Comparison of ENCODE assay signal across 1 cellular context in the genomic region with DNA sequence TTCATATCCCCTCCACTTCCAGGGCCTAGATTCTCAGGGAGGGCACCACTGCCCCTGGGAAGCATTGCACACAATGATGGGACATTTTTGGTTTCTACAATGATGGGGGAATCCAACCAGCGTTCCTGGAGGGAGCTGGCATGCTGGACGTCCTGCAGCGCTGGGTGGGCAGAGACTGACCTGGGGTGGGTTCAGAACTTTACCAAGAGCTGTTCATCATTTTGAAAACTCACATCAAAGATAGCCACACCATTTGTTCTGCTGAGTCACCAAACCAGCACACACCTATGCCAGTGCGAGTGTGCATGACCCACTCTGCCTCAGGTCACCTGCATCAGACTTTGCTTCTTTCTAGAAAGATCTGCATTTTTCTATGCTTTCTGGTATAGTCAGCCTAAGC.
A peak's percentile ranks its signal among the peaks of the same experiment; 100 is the strongest.
TF ChIP-seq lines count a peak whose summit lies in the region.

No MANE protein-coding gene starts in this region.

TF ChIP-seq in K562, 482 proteins besides CTCF, POLR2A, EP300 and RAD21 (continued from another document):
- TF ChIP-seq ATF2 (CRISPR knock-in tag; IDR thresholded peaks at IDR 0.05), result no peak
- TF ChIP-seq, protein P1, sequence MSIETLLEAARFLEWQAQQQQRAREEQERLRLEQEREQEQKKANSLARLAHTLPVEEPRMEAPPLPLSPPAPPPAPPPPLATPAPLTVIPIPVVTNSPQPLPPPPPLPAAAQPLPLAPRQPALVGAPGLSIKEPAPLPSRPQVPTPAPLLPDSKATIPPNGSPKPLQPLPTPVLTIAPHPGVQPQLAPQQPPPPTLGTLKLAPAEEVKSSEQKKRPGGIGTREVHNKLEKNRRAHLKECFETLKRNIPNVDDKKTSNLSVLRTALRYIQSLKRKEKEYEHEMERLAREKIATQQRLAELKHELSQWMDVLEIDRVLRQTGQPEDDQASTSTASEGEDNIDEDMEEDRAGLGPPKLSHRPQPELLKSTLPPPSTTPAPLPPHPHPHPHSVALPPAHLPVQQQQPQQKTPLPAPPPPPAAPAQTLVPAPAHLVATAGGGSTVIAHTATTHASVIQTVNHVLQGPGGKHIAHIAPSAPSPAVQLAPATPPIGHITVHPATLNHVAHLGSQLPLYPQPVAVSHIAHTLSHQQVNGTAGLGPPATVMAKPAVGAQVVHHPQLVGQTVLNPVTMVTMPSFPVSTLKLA (conservative IDR thresholded peaks at IDR 0.05), result no peak
- no peak for TF ChIP-seq IFI16 (CRISPR knock-in tag; IDR thresholded peaks at IDR 0.05)
- TF ChIP-seq RUNX1 (IDR thresholded peaks at IDR 0.05; ENCODE audit: low read depth), result no peak
- TF ChIP-seq BRD9 (IDR thresholded peaks at IDR 0.05; ENCODE audit: low read depth, partially characterized antibody), result no peak
- TF ChIP-seq ZNF24 (IDR thresholded peaks at IDR 0.05), result no peak
- TF ChIP-seq SRSF7 (optimal IDR thresholded peaks at IDR 0.05; ENCODE audit: low read depth, low read length), result no peak
- TF ChIP-seq NFE2 (IDR thresholded peaks at IDR 0.05; ENCODE audit: low read depth), result peak; percentile 29; the same call in 1 of the 2 replicates
- TF ChIP-seq PRDM10 (IDR thresholded peaks at IDR 0.05; ENCODE audit: partially characterized antibody), result peak; percentile 77
- TF ChIP-seq ZNF699 (CRISPR knock-in tag; IDR thresholded peaks at IDR 0.05; ENCODE audit: insufficient replicate concordance), result no peak
- no peak for TF ChIP-seq SNIP1 (IDR thresholded peaks at IDR 0.05; ENCODE audit: low read depth)
- TF ChIP-seq NRF1 (conservative IDR thresholded peaks at IDR 0.05 in 1 of 2, IDR thresholded peaks at IDR 0.05 in 1 of 2), result no peak
- no peak for TF ChIP-seq ZC3H11A (IDR thresholded peaks at IDR 0.05; ENCODE audit: low read depth, low read length)
- no peak for TF ChIP-seq BCL6 (CRISPR knock-in tag; IDR thresholded peaks at IDR 0.05)
- TF ChIP-seq, protein P2, sequence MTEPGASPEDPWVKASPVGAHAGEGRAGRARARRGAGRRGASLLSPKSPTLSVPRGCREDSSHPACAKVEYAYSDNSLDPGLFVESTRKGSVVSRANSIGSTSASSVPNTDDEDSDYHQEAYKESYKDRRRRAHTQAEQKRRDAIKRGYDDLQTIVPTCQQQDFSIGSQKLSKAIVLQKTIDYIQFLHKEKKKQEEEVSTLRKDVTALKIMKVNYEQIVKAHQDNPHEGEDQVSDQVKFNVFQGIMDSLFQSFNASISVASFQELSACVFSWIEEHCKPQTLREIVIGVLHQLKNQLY (CRISPR knock-in tag; conservative IDR thresholded peaks at IDR 0.05), result no peak
- peak; percentile 18; the same call in 1 of the 2 replicates for TF ChIP-seq C11orf30 (IDR thresholded peaks at IDR 0.05; ENCODE audit: low read depth)
- TF ChIP-seq RNF2 (IDR thresholded peaks at IDR 0.05), result no peak
- no peak for TF ChIP-seq MXD1 (CRISPR knock-in tag; IDR thresholded peaks at IDR 0.05; ENCODE audit: borderline replicate concordance, poor library complexity, severe bottlenecking)
- TF ChIP-seq MYBL2 (IDR thresholded peaks at IDR 0.05; ENCODE audit: low read depth), result no peak
- TF ChIP-seq MYBL2 (CRISPR knock-in tag; IDR thresholded peaks at IDR 0.05; ENCODE audit: borderline replicate concordance), result no peak
